In the genomic region with DNA sequence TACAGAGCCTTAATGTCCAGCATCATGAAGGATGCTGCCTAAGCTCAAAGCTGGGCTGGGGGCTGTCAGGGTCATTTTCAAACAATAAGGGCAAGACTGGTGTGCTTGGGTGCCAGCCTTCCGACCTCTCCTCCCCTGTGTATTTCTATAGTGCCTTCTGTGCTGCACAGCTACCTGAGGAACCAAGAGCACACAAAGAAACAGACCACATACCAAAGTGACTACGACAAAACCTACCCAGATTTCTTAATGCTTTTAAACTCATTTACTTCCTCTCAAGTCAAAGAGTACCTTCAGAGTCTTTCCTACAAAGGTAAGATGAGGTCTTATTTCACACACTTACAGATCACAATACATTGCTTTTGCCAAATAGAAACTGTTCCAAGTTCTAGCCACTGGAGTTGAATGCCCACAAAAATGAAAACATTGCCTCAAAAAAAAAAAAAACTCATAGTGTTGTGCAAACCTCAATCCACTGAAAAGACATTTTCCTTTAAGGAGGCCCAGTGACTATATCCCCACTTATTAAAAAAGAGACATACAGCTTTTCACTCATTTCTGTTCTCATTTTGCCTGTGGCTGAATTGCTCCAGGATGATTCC, we compare ENCODE assay signal across 1 cellular context.
TF ChIP-seq lines count a peak whose summit lies in the region.

No MANE protein-coding gene starts in this region.

TF ChIP-seq in HepG2, 621 proteins besides CTCF, POLR2A, EP300 and RAD21:
- TF ChIP-seq, protein P1, sequence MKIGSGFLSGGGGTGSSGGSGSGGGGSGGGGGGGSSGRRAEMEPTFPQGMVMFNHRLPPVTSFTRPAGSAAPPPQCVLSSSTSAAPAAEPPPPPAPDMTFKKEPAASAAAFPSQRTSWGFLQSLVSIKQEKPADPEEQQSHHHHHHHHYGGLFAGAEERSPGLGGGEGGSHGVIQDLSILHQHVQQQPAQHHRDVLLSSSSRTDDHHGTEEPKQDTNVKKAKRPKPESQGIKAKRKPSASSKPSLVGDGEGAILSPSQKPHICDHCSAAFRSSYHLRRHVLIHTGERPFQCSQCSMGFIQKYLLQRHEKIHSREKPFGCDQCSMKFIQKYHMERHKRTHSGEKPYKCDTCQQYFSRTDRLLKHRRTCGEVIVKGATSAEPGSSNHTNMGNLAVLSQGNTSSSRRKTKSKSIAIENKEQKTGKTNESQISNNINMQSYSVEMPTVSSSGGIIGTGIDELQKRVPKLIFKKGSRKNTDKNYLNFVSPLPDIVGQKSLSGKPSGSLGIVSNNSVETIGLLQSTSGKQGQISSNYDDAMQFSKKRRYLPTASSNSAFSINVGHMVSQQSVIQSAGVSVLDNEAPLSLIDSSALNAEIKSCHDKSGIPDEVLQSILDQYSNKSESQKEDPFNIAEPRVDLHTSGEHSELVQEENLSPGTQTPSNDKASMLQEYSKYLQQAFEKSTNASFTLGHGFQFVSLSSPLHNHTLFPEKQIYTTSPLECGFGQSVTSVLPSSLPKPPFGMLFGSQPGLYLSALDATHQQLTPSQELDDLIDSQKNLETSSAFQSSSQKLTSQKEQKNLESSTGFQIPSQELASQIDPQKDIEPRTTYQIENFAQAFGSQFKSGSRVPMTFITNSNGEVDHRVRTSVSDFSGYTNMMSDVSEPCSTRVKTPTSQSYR (CRISPR knock-in tag; IDR thresholded peaks at IDR 0.05; ENCODE audit: borderline replicate concordance): no peak
- TF ChIP-seq, protein P2, sequence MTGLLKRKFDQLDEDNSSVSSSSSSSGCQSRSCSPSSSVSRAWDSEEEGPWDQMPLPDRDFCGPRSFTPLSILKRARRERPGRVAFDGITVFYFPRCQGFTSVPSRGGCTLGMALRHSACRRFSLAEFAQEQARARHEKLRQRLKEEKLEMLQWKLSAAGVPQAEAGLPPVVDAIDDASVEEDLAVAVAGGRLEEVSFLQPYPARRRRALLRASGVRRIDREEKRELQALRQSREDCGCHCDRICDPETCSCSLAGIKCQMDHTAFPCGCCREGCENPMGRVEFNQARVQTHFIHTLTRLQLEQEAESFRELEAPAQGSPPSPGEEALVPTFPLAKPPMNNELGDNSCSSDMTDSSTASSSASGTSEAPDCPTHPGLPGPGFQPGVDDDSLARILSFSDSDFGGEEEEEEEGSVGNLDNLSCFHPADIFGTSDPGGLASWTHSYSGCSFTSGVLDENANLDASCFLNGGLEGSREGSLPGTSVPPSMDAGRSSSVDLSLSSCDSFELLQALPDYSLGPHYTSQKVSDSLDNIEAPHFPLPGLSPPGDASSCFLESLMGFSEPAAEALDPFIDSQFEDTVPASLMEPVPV (CRISPR knock-in tag; IDR thresholded peaks at IDR 0.05): no peak
- TF ChIP-seq DPF2 (CRISPR knock-in tag; IDR thresholded peaks at IDR 0.05; ENCODE audit: borderline replicate concordance, low read depth): no peak
- TF ChIP-seq SPEN (CRISPR knock-in tag; IDR thresholded peaks at IDR 0.05; ENCODE audit: low read depth): no peak
- no peak for TF ChIP-seq HMG20B (CRISPR knock-in tag; conservative IDR thresholded peaks at IDR 0.05)
- no peak for TF ChIP-seq RFXAP (CRISPR knock-in tag; IDR thresholded peaks at IDR 0.05; ENCODE audit: borderline replicate concordance)
- no peak for TF ChIP-seq SRY (CRISPR knock-in tag; IDR thresholded peaks at IDR 0.05)
- TF ChIP-seq U2AF1 (optimal IDR thresholded peaks at IDR 0.05; ENCODE audit: low read depth, low read length): no peak
- no peak for TF ChIP-seq SRSF9 (IDR thresholded peaks at IDR 0.05; ENCODE audit: borderline replicate concordance, insufficient read depth, low read depth, low read length, poor library complexity, severe bottlenecking)
- no peak for TF ChIP-seq SMAD3 (CRISPR knock-in tag; IDR thresholded peaks at IDR 0.05)
- no peak for TF ChIP-seq ZNF780A (CRISPR knock-in tag; IDR thresholded peaks at IDR 0.05)
- no peak for TF ChIP-seq XBP1 (CRISPR knock-in tag; IDR thresholded peaks at IDR 0.05)
- TF ChIP-seq FIP1L1 (IDR thresholded peaks at IDR 0.05; ENCODE audit: borderline replicate concordance, insufficient read depth, low read depth, low read length): no peak
- no peak for TF ChIP-seq TEAD2 (CRISPR knock-in tag; IDR thresholded peaks at IDR 0.05)
- TF ChIP-seq MIER3 (CRISPR knock-in tag; IDR thresholded peaks at IDR 0.05; ENCODE audit: borderline replicate concordance): no peak
- no peak for TF ChIP-seq ZNF432 (CRISPR knock-in tag; IDR thresholded peaks at IDR 0.05; ENCODE audit: borderline replicate concordance)
- TF ChIP-seq, protein P3, sequence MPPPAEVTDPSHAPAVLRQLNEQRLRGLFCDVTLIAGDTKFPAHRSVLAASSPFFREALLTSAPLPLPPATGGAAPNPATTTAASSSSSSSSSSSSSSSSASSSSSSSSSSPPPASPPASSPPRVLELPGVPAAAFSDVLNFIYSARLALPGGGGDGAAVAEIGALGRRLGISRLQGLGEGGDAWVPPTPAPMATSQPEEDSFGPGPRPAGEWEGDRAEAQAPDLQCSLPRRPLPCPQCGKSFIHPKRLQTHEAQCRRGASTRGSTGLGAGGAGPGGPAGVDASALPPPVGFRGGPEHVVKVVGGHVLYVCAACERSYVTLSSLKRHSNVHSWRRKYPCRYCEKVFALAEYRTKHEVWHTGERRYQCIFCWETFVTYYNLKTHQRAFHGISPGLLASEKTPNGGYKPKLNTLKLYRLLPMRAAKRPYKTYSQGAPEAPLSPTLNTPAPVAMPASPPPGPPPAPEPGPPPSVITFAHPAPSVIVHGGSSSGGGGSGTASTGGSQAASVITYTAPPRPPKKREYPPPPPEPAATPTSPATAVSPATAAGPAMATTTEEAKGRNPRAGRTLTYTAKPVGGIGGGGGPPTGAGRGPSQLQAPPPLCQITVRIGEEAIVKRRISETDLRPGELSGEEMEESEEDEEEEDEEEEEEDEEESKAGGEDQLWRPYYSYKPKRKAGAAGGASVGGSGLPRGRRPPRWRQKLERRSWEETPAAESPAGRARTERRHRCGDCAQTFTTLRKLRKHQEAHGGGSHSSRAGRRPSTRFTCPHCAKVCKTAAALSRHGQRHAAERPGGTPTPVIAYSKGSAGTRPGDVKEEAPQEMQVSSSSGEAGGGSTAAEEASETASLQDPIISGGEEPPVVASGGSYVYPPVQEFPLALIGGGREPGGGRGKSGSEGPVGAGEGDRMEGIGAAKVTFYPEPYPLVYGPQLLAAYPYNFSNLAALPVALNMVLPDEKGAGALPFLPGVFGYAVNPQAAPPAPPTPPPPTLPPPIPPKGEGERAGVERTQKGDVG (CRISPR knock-in tag; IDR thresholded peaks at IDR 0.05; ENCODE audit: borderline replicate concordance): no peak
- TF ChIP-seq, protein P4, sequence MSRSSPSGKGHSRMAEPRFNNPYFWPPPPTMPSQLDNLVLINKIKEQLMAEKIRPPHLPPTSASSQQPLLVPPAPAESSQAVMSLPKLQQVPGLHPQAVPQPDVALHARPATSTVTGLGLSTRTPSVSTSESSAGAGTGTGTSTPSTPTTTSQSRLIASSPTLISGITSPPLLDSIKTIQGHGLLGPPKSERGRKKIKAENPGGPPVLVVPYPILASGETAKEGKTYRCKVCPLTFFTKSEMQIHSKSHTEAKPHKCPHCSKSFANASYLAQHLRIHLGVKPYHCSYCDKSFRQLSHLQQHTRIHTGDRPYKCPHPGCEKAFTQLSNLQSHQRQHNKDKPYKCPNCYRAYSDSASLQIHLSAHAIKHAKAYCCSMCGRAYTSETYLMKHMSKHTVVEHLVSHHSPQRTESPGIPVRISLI (CRISPR knock-in tag; IDR thresholded peaks at IDR 0.05; ENCODE audit: borderline replicate concordance): no peak
- TF ChIP-seq ARNT2 (CRISPR knock-in tag; IDR thresholded peaks at IDR 0.05; ENCODE audit: low read depth): no peak
